21 cellular contexts compared by ENCODE assay signal in the genomic region with DNA sequence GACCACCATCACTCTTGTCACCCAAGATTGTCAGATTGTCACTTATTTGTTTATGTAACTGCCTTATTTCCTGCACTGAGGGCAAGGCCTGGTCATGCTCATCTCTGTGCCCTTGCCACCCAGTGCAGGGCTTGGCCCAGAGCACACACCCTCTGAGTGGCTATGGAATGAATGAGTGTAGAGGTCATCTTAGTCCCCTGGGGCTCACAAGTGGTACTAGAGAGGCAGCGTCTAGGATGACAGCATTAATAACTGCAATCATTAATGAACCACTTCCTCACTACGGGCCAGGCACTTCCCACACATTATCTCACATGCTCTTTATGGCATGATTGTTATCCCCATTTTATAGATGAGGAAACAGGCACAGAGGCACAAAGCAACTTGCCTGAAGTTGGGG.
A peak's percentile ranks its signal among the peaks of the same experiment; 100 is the strongest.
DNase-seq lines count a peak whose midpoint lies in the region; ATAC-seq, FAIRE-seq and TF ChIP-seq lines count a peak whose summit lies in the region.
"Had no signal": no experiment of that assay in that cellular context is flagged by ENCODE, and none has a peak within 500 bp of the region (broad histone marks: within the 10 kb centered on the region; RNA-seq: fewer than 3 reads in every experiment).

No MANE protein-coding gene starts in this region.

- peak; percentile 55 for FAIRE-seq in astrocyte (lab: Jason Lieb, UNC)
- FAIRE-seq: TTC549 had no signal

- H3K27me3 ChIP-seq in astrocyte (ENCODE audit: insufficient read depth, low read length) (no peaks in the 10 kb centered on the region), upper lobe of right lung (no peaks in the 10 kb centered on the region), aorta (ENCODE audit: control insufficient read depth in 1 of 2, insufficient read depth in 2 of 2, low read length in 1 of 2) (no peaks in the 10 kb centered on the region), H7 (ENCODE audit: control insufficient read depth, insufficient read depth, low read length) (no peaks in the 10 kb centered on the region)
- H3K27me3 ChIP-seq: breast epithelium, neutrophil, sigmoid colon, SJCRH30 had no signal

- ATAC-seq in HG03378 (IDR thresholded peaks at IDR 0.05; ENCODE audit: unreplicated experiment) (peak; percentile 83), upper lobe of right lung (peak; percentile 93), aorta (ENCODE audit: low FRiP score) (no peak)

- no peak overlapping the region for H2AFZ ChIP-seq in astrocyte (ENCODE audit: low read depth, low read length)

- H3K4me1 ChIP-seq in astrocyte (ENCODE audit: insufficient read depth, low read length): peaks cover 7% of the 10 kb centered on the region
- no peaks in the 10 kb centered on the region for H3K4me1 ChIP-seq in upper lobe of right lung
- no peaks in the 10 kb centered on the region for H3K4me1 ChIP-seq in aorta (ENCODE audit: control insufficient read depth in 1 of 2, insufficient read depth in 2 of 2, low read length in 2 of 2)
- H3K4me1 ChIP-seq: breast epithelium, sigmoid colon, SJCRH30 had no signal

- H3K27me3 Mint-ChIP-seq in astrocyte (ENCODE audit: low read depth, unreplicated experiment): peaks cover 8% of the 10 kb centered on the region

- H3K36me3 ChIP-seq in astrocyte (ENCODE audit: insufficient read depth, low read length): no peaks in the 10 kb centered on the region
- H3K36me3 ChIP-seq in upper lobe of right lung: no peaks in the 10 kb centered on the region
- H3K36me3 ChIP-seq in aorta (ENCODE audit: control insufficient read depth in 1 of 2, insufficient read depth in 2 of 2, low read length in 1 of 2): no peaks in the 10 kb centered on the region
- no peaks in the 10 kb centered on the region for H3K36me3 ChIP-seq in H7 (replicated peaks; ENCODE audit: control insufficient read depth, insufficient read depth, low read length)
- H3K36me3 ChIP-seq: breast epithelium, neutrophil, sigmoid colon, SJCRH30 had no signal

- H4K20me1 ChIP-seq in astrocyte (ENCODE audit: insufficient read depth, low read length): no peaks in the 10 kb centered on the region

- DNase-seq in NCI-H1417 (lab: John Stamatoyannopoulos, UW) (peak in 2 of 3 experiments; percentile 22 to 62), NCI-H1417 treated with DMSO at 0.1 percent for 48 hours (lab: John Stamatoyannopoulos, UW) (no peak), astrocyte (ENCODE audit: low read depth) (no peak), upper lobe of right lung (peak; percentile 68), aorta (no peak), NCI-H146 treated with DMSO at 0.1 percent for 48 hours (lab: John Stamatoyannopoulos, UW; ENCODE audit: unreplicated experiment) (no peak), H7 (no peak)
- DNase-seq: activated naive CD4-positive, alpha-beta T cell treated with anti-CD3 and anti-CD28 coated beads for 36 hours; CD8-positive, alpha-beta memory T cell; effector CD4-positive, alpha-beta T cell; foreskin fibroblast; GF-D8; sigmoid colon; SJCRH30; stimulated activated CD4-positive, alpha-beta T cell treated with anti-CD3 and anti-CD28 coated beads, Interleukin-4, amount 100 ng/mL, for 4 hours; stimulated activated naive CD4-positive, alpha-beta T cell treated with Interleukin-2 at 50 U/mL for 16 hours had no signal

- peaks cover 5% of the 10 kb centered on the region for H3K9me3 Mint-ChIP-seq in astrocyte (ENCODE audit: unreplicated experiment)
- H3K9me3 Mint-ChIP-seq: activated naive CD4-positive, alpha-beta T cell treated with anti-CD3 and anti-CD28 coated beads for 36 hours had no signal

- no peaks in the 10 kb centered on the region for H3K9me3 ChIP-seq in astrocyte (ENCODE audit: insufficient read depth, low read depth, low read length)
- no peaks in the 10 kb centered on the region for H3K9me3 ChIP-seq in upper lobe of right lung
- no peaks in the 10 kb centered on the region for H3K9me3 ChIP-seq in aorta (ENCODE audit: control insufficient read depth, low read length)
- H3K9me3 ChIP-seq: neutrophil, SJCRH30 had no signal

- H3K27ac Mint-ChIP-seq in astrocyte (ENCODE audit: unreplicated experiment): no peak overlapping the region
- H3K27ac Mint-ChIP-seq: activated naive CD4-positive, alpha-beta T cell treated with anti-CD3 and anti-CD28 coated beads for 36 hours had no signal

- 70 to 76% methylated on average over 2 of the region's 2 CpGs for WGBS in aorta, 2 donors

- H3K4me3 ChIP-seq in astrocyte (ENCODE audit: insufficient read depth, low read depth, low read length): no peak overlapping the region
- no peak overlapping the region for H3K4me3 ChIP-seq in upper lobe of right lung
- no peak overlapping the region for H3K4me3 ChIP-seq in aorta (ENCODE audit: low read length in 2 of 2)
- no peak overlapping the region for H3K4me3 ChIP-seq in H7 (ENCODE audit: insufficient read depth, low read depth, low read length)
- H3K4me3 ChIP-seq: breast epithelium, sigmoid colon, SJCRH30 had no signal

- no peak overlapping the region for H3K9ac ChIP-seq in astrocyte (ENCODE audit: low read length)

- H3K4me1 Mint-ChIP-seq in astrocyte (ENCODE audit: low read depth, unreplicated experiment): no peaks in the 10 kb centered on the region
- H3K4me1 Mint-ChIP-seq: CD8-positive, alpha-beta memory T cell had no signal

- H3K4me2 ChIP-seq in astrocyte (ENCODE audit: low read length): no peak overlapping the region

- TF ChIP-seq CTCF in astrocyte (IDR thresholded peaks at IDR 0.05; ENCODE audit: insufficient read depth, low read depth, low read length) (no peak), upper lobe of right lung (IDR thresholded peaks at IDR 0.05) (no peak)

- no peaks in the 10 kb centered on the region for H3K79me2 ChIP-seq in astrocyte (ENCODE audit: insufficient read depth, low read length)

- no peaks in the 10 kb centered on the region for H3K36me3 Mint-ChIP-seq in astrocyte (ENCODE audit: low read depth, unreplicated experiment)

- H3K27ac ChIP-seq in astrocyte (ENCODE audit: low read depth, low read length) (no peak overlapping the region), upper lobe of right lung (no peak overlapping the region), aorta (ENCODE audit: low read depth in 1 of 2, low read length in 2 of 2) (no peak overlapping the region)
- H3K27ac ChIP-seq: 22Rv1, breast epithelium, neutrophil, sigmoid colon, SJCRH30 had no signal

- no peak overlapping the region for H3K4me3 Mint-ChIP-seq in astrocyte (ENCODE audit: unreplicated experiment)
- H3K4me3 Mint-ChIP-seq: activated naive CD4-positive, alpha-beta T cell treated with anti-CD3 and anti-CD28 coated beads for 36 hours; CD8-positive, alpha-beta memory T cell had no signal

- intact Hi-C loops in upper lobe of right lung (cut with DNase I) (no loop called here), aorta (cut with DNase I) (no loop called here)

Comparison
In these comparisons a context has a peak if more than half of its experiments do, and no peak if none do; other contexts are left out.
1. DNase-seq: peak in NCI-H1417 (2 of 3) and upper lobe of right lung (single experiment); none in NCI-H1417 treated with DMSO at 0.1 percent for 48 hours (single experiment), astrocyte (single experiment), aorta (0 of 2), NCI-H146 treated with DMSO at 0.1 percent for 48 hours (single experiment) and H7 (single experiment).